ENCODE assay signal across 8 cellular contexts in genomic region chr15:93088200-93088980, GRCh38. TPM values are rescaled to one million over a fixed set of nuclear protein-coding genes. Genes with fewer than 3 reads are reported as not detected.
A peak's percentile ranks its signal among the peaks of the same experiment; 100 is the strongest.
DNase-seq lines count a peak whose midpoint lies in the region; ATAC-seq, FAIRE-seq and TF ChIP-seq lines count a peak whose summit lies in the region.

No MANE protein-coding gene starts in this region.

- no peak overlapping the region for H3K27ac ChIP-seq in lung (ENCODE audit: low read depth in 1 of 2, low read length in 1 of 2)

- no peak overlapping the region for H3K27ac Mint-ChIP-seq in Caco-2 (ENCODE audit: unreplicated experiment)
- H3K27ac Mint-ChIP-seq in chondrocyte (ENCODE audit: unreplicated experiment): peak overlapping the region; percentile 28
- peak overlapping the region; percentile 93 for H3K27ac Mint-ChIP-seq in type B pancreatic cell

- peak in 1 of 2 experiments; percentile 38 for DNase-seq in Caco-2
- no peak for DNase-seq in NT2/D1 (ENCODE audit: low read depth, low spot score)
- no peak for DNase-seq in chondrocyte (ENCODE audit: low spot score)
- DNase-seq in lung (ENCODE audit: low spot score): no peak
- DNase-seq in type B pancreatic cell (ENCODE audit: extremely low spot score, unreplicated experiment): no peak
- no peak for DNase-seq in DMS79 treated with DMSO at 0.1 percent for 48 hours (lab: John Stamatoyannopoulos, UW)
- no peak for DNase-seq in GM12892 (ENCODE audit: insufficient read length)

- H3K4me3 ChIP-seq in Caco-2 (ENCODE audit: low read depth, low read length): peak overlapping the region; percentile 57
- H3K4me3 ChIP-seq in NT2/D1 (ENCODE audit: insufficient read length, low read depth): peak overlapping the region; percentile 59
- peak overlapping the region; percentile 16 for H3K4me3 ChIP-seq in lung

- intact Hi-C loops in Caco-2 (cut with micrococcal nuclease; ENCODE audit: unreplicated experiment): loop anchor here (1.0 to 5.0 kb wide), 4 partner anchors 59 to 1032 kb away; no protein-coding TSS in a partner anchor

- H3K36me3 ChIP-seq in Caco-2 (ENCODE audit: control insufficient read depth, insufficient read depth, low read length) (no peaks in the 10 kb centered on the region), NT2/D1 (ENCODE audit: insufficient read depth, insufficient read length, low read length) (no peaks in the 10 kb centered on the region), lung (ENCODE audit: control insufficient read depth in 2 of 2, insufficient read depth in 2 of 2, low read length in 2 of 2) (no peaks in the 10 kb centered on the region)

- H3K27me3 Mint-ChIP-seq in Caco-2 (ENCODE audit: insufficient read depth, unreplicated experiment): peaks cover 13% of the 10 kb centered on the region
- peaks cover 21% of the 10 kb centered on the region for H3K27me3 Mint-ChIP-seq in chondrocyte (ENCODE audit: low read depth)
- H3K27me3 Mint-ChIP-seq in type B pancreatic cell: peaks cover 51% of the 10 kb centered on the region

- H3K9ac ChIP-seq in NT2/D1 (ENCODE audit: insufficient read length, low read depth): peak overlapping the region; percentile 74

- TF ChIP-seq POLR2A in GM12892 (IDR thresholded peaks at IDR 0.05; ENCODE audit: low read depth, low read length): no peak

- POLR2A ChIA-PET in Caco-2 (lab: Charles Lee): interaction anchor here (1.1 kb wide), 1 partner anchor 887 kb away, joined by 3 read pairs; no protein-coding TSS in a partner anchor

- H3K4me1 Mint-ChIP-seq in Caco-2 (ENCODE audit: low read depth, unreplicated experiment) (no peaks in the 10 kb centered on the region), chondrocyte (ENCODE audit: low read depth) (peaks cover 30% of the 10 kb centered on the region), type B pancreatic cell (ENCODE audit: unreplicated experiment) (peaks cover 17% of the 10 kb centered on the region)

- BruUV-seq in Caco-2 (replicated peaks; lab: Mats Ljungman, UMichigan): no TSS peak

- WGBS in lung, 2 donors: 1% methylated on average over 76 to 85 of the region's 85 CpGs

- TF ChIP-seq CTCF in Caco-2 (IDR thresholded peaks at IDR 0.05; ENCODE audit: insufficient read depth in 1 of 2, low read depth in 1 of 2, low read length in 1 of 2, severe bottlenecking in 1 of 2, unreplicated experiment in 1 of 2) (peak in 1 of 2 experiments; percentile 37), chondrocyte (IDR thresholded peaks at IDR 0.05) (peak; percentile 70), lung (IDR thresholded peaks at IDR 0.05; ENCODE audit: control extremely low read depth, extremely low read depth) (no peak), type B pancreatic cell (conservative IDR thresholded peaks at IDR 0.05) (peak; percentile 53)

- peak; percentile 40 for ATAC-seq in GM21723 (IDR thresholded peaks at IDR 0.05; ENCODE audit: unreplicated experiment)
- peak; percentile 61 for ATAC-seq in lung (ENCODE audit: insufficient read depth, low FRiP score)

- H3K36me3 Mint-ChIP-seq in Caco-2 (ENCODE audit: insufficient read depth, unreplicated experiment): no peaks in the 10 kb centered on the region
- H3K36me3 Mint-ChIP-seq in chondrocyte (ENCODE audit: low read depth): peaks cover 2% of the 10 kb centered on the region
- peaks cover 7% of the 10 kb centered on the region for H3K36me3 Mint-ChIP-seq in type B pancreatic cell

- H3K4me1 ChIP-seq in Caco-2: no peaks in the 10 kb centered on the region
- no peaks in the 10 kb centered on the region for H3K4me1 ChIP-seq in NT2/D1 (ENCODE audit: insufficient read depth, insufficient read length)
- peaks cover 0 to 8% of the 10 kb centered on the region in 2 donors for H3K4me1 ChIP-seq in lung (ENCODE audit: control insufficient read depth in 2 of 2, insufficient read depth in 2 of 2, low read length in 2 of 2)

- H3K9me3 Mint-ChIP-seq in Caco-2 (ENCODE audit: unreplicated experiment): no peaks in the 10 kb centered on the region
- no peaks in the 10 kb centered on the region for H3K9me3 Mint-ChIP-seq in chondrocyte (ENCODE audit: low read depth)
- H3K9me3 Mint-ChIP-seq in type B pancreatic cell: no peaks in the 10 kb centered on the region

- no peaks in the 10 kb centered on the region for H3K9me3 ChIP-seq in Caco-2
- no peaks in the 10 kb centered on the region for H3K9me3 ChIP-seq in NT2/D1 (ENCODE audit: insufficient read depth, low read length)
- peaks cover 0 to 2% of the 10 kb centered on the region in 2 donors for H3K9me3 ChIP-seq in lung (ENCODE audit: control insufficient read depth in 2 of 2, insufficient read depth in 1 of 2, low read length in 1 of 2)

- peak overlapping the region; percentile 74 for H3K4me3 Mint-ChIP-seq in Caco-2 (ENCODE audit: unreplicated experiment)
- peak overlapping the region; percentile 77 for H3K4me3 Mint-ChIP-seq in chondrocyte (ENCODE audit: unreplicated experiment)
- H3K4me3 Mint-ChIP-seq in type B pancreatic cell: peak overlapping the region; percentile 98

- no peaks in the 10 kb centered on the region for H3K27me3 ChIP-seq in Caco-2 (replicated peaks; ENCODE audit: control insufficient read depth, insufficient read depth, low read length)
- peaks cover 75% of the 10 kb centered on the region for H3K27me3 ChIP-seq in NT2/D1 (ENCODE audit: insufficient read depth, insufficient read length)
- H3K27me3 ChIP-seq in lung (ENCODE audit: control insufficient read depth, insufficient read depth): no peaks in the 10 kb centered on the region

- CTCF ChIA-PET in Caco-2 (lab: Charles Lee): interaction anchor here (0.6 to 2.0 kb wide), 16 partner anchors 13 to 1031 kb away, joined by 3 to 31 read pairs (median 4); no protein-coding TSS in a partner anchor

- FAIRE-seq in GM12892 (lab: Jason Lieb, UNC): no peak

RNA-seq across cellular contexts. Expression of gene RGMA, which starts 0.6 kb away (rescaled TPM):
- 4.4 and 4.5 TPM in 2 replicates for total RNA-seq in Caco-2 (2022)
- 13.0 to 26.2 TPM (median 15.6 TPM) in 3 replicates for total RNA-seq in chondrocyte
- total RNA-seq in lung: 10 to 100 TPM in 1 of 2 donors, 1 to 10 TPM in 1; 6.6 to 11.3 TPM
- 1 to 10 TPM; 2.3 to 3.4 TPM for polyA plus RNA-seq in lung
- total RNA-seq in type B pancreatic cell (ENCODE audit: low replicate concordance): 37.0 and 41.6 TPM in 2 replicates
- polyA plus RNA-seq in GM12892 (2012; ENCODE audit: missing spikeins): 0.02 TPM
